ENCODE assay signal across 8 cellular contexts in the genomic region with DNA sequence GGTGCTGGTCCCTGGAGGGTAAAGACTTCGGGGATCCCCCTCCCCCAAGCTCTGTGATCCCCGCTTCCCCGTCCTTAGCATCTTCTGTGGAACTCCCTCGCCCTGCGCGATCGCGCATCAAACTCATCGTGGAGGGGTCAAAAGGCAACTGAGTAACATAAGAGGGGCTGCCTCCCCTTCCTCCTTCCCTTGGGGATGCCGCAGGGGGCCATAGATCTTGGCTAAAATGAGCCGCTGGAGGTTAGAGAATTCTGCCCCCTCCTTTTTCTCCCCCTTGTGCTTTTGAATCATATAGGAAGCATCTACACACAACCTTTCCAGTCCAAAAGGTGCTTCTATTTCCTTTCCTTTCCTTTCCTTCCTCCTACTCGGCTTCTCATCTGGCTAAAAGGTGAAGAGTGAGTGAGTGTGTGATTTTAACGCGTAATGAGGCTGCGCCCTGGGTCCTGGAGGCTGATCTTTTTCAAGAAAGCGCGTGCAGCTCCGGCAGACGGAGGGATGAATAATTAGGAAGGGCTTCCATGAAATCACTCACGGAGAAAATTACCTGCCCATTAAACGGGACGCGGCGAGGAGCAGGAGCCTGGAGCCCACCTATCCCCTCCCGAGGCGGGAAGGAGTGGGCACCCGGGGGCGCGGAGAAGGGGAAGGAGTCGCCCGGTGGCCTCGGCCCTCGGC. TPM values are rescaled to one million over a fixed set of nuclear protein-coding genes. Genes with fewer than 3 reads are reported as not detected.
DNase-seq lines count a peak whose midpoint lies in the region; ATAC-seq, FAIRE-seq and TF ChIP-seq lines count a peak whose summit lies in the region.

No MANE protein-coding gene starts in this region.

- in situ Hi-C loops in Panc1 (cut with HindIII; ENCODE audit: low pct_unique_long_range_greater_than_20kb, low sequenced_read_pairs), result no loop called here

- no peaks in the 10 kb centered on the region for H3K79me2 ChIP-seq in parathyroid adenoma

- H3K9ac ChIP-seq in parathyroid adenoma, result no peak overlapping the region

- ATAC-seq in Panc1, result peak; percentile 42
- peak; percentile 62 for ATAC-seq in foreskin keratinocyte
- no peak for ATAC-seq in GM18498 (IDR thresholded peaks at IDR 0.05; ENCODE audit: unreplicated experiment)

- H3K36me3 ChIP-seq in Panc1 (ENCODE audit: control insufficient read depth, insufficient read depth, low read length) (no peaks in the 10 kb centered on the region), parathyroid adenoma (ENCODE audit: control insufficient read depth, insufficient read depth, low read length) (no peaks in the 10 kb centered on the region)

- no peaks in the 10 kb centered on the region for H3K9me3 ChIP-seq in Panc1 (ENCODE audit: control insufficient read depth, insufficient read depth, low read depth, low read length)
- no peaks in the 10 kb centered on the region for H3K9me3 ChIP-seq in parathyroid adenoma (ENCODE audit: control insufficient read depth, low read length)

- intact Hi-C loops in Panc1 (cut with micrococcal nuclease; ENCODE audit: unreplicated experiment) (loop anchor here (1.0 kb wide), 1 partner anchor 216 kb away; no protein-coding TSS in a partner anchor), posterior vena cava (cut with DNase I) (no loop called here)

- H3K4me2 ChIP-seq in parathyroid adenoma (ENCODE audit: low read length), result peak overlapping the region; percentile 36

- CTCF ChIA-PET in Panc1 (lab: Charles Lee), result interaction anchor here (0.8 kb wide), 1 partner anchor 215 kb away, joined by 3 read pairs; no protein-coding TSS in a partner anchor

- no TSS peak for BruUV-seq in Panc1 (replicated peaks; lab: Mats Ljungman, UMichigan)

- peak overlapping the region; percentile 26 for H2AFZ ChIP-seq in parathyroid adenoma

- no peak for FAIRE-seq in HTR-8/SVneo (lab: Jason Lieb, UNC)

- H3K4me3 ChIP-seq in Panc1 (ENCODE audit: low read depth in 2 of 2, low read length in 2 of 2), result peak overlapping the region; percentile 37 to 53
- H3K4me3 ChIP-seq in parathyroid adenoma (ENCODE audit: low read depth, low read length), result peak overlapping the region; percentile 30

- H3K27me3 ChIP-seq in Panc1 (ENCODE audit: control insufficient read depth, insufficient read depth, low read length) (no peaks in the 10 kb centered on the region), foreskin keratinocyte (peaks cover 5% of the 10 kb centered on the region), parathyroid adenoma (ENCODE audit: control insufficient read depth, insufficient read depth, low read length) (no peaks in the 10 kb centered on the region)

- H3K27ac ChIP-seq in Panc1 (ENCODE audit: low read length), result no peak overlapping the region; the same call in 1 of the 2 replicates
- H3K27ac ChIP-seq in foreskin keratinocyte, result no peak overlapping the region
- H3K27ac ChIP-seq in parathyroid adenoma, result no peak overlapping the region

- H3K4me1 ChIP-seq in Panc1 (ENCODE audit: control insufficient read depth, insufficient read depth, low read length) (no peaks in the 10 kb centered on the region), foreskin keratinocyte (no peaks in the 10 kb centered on the region), parathyroid adenoma (no peaks in the 10 kb centered on the region)

- POLR2A ChIA-PET in Panc1 (lab: Charles Lee), result interaction anchor here (0.7 kb wide), 1 partner anchor 201 kb away, joined by 3 read pairs; no protein-coding TSS in a partner anchor

- TF ChIP-seq CTCF in Panc1 (IDR thresholded peaks at IDR 0.05) (no peak), foreskin keratinocyte (conservative IDR thresholded peaks at IDR 0.05) (no peak), parathyroid adenoma (IDR thresholded peaks at IDR 0.05) (no peak), GM20000 (IDR thresholded peaks at IDR 0.05; ENCODE audit: extremely low read depth, missing control alignments) (no peak)

- peak; percentile 25 for DNase-seq in ELF-1 (ENCODE audit: low read depth, low spot score)
- DNase-seq in Panc1 (ENCODE audit: low read depth, low spot score), result no peak
- DNase-seq in foreskin keratinocyte, result peak; percentile 43 to 75
- no peak for DNase-seq in GM20000 (ENCODE audit: low spot score)
- DNase-seq in posterior vena cava (ENCODE audit: low spot score), result no peak
- DNase-seq in HTR-8/SVneo (ENCODE audit: insufficient read length, low spot score), result no peak

RNA-seq across cellular contexts. Expression of a gene that starts 0.8 kb away (rescaled TPM):
- total RNA-seq in Panc1 (2021; ENCODE audit: unreplicated experiment), result 1.3 TPM
- polyA plus RNA-seq in Panc1 (2012; ENCODE audit: insufficient read length), result 1.9 TPM
- total RNA-seq in foreskin keratinocyte, result 0.75 and 0.88 TPM in 2 replicates
- polyA plus RNA-seq in foreskin keratinocyte, result 0.16 and 0.27 TPM in 2 replicates
- total RNA-seq in posterior vena cava, result 1 to 10 TPM; 1.4 to 3.4 TPM

Comparison
In these comparisons a context has a peak if more than half of its experiments do, and no peak if none do; other contexts are left out.
1. DNase-seq: peak in ELF-1 (single experiment) and foreskin keratinocyte (2 of 2); none in Panc1 (single experiment), GM20000 (single experiment), posterior vena cava (single experiment) and HTR-8/SVneo (single experiment).